ENCODE assay signal across 27 cellular contexts in genomic region chr4:62271107-62271506, GRCh38.
"Had no signal": no experiment of that assay in that cellular context is flagged by ENCODE, and none has a peak within 500 bp of the region (broad histone marks: within the 10 kb centered on the region; RNA-seq: fewer than 3 reads in every experiment).

No MANE protein-coding gene starts in this region.

- H3K27ac Mint-ChIP-seq: naive thymus-derived CD4-positive, alpha-beta T cell; nephron; neural progenitor cell; stimulated activated effector memory CD8-positive, alpha-beta T cell treated with anti-CD3 and anti-CD28 coated beads, Interleukin-12 subunit alpha, Interleukin-12 subunit beta, amount 100 ng/mL, for 72 hours; stimulated activated naive B cell treated with anti-CD40 and anti-IgM and Interleukin-4, amounts not matched to agents 10 μg/mL and 1 μg/mL and 100 μg/mL, for 72 hours; stimulated activated naive CD8-positive, alpha-beta T cell treated with anti-CD3 and anti-CD28 coated beads, Interleukin-15, amount 100 ng/mL, for 72 hours; type B pancreatic cell had no signal

- H3K4me1 Mint-ChIP-seq: naive thymus-derived CD4-positive, alpha-beta T cell; natural killer cell; nephron; stimulated activated effector memory CD8-positive, alpha-beta T cell treated with anti-CD3 and anti-CD28 coated beads, Interleukin-12 subunit alpha, Interleukin-12 subunit beta, amount 100 ng/mL, for 72 hours; stimulated activated naive B cell treated with anti-CD40 and anti-IgM and Interleukin-4, amounts not matched to agents 10 μg/mL and 1 μg/mL and 100 μg/mL, for 72 hours; stimulated activated naive CD8-positive, alpha-beta T cell treated with anti-CD3 and anti-CD28 coated beads, Interleukin-15, amount 100 ng/mL, for 72 hours had no signal

- H3K36me3 Mint-ChIP-seq: naive thymus-derived CD4-positive, alpha-beta T cell; natural killer cell; neural progenitor cell; stimulated activated effector memory CD8-positive, alpha-beta T cell treated with anti-CD3 and anti-CD28 coated beads, Interleukin-12 subunit alpha, Interleukin-12 subunit beta, amount 100 ng/mL, for 72 hours; stimulated activated naive B cell treated with anti-CD40 and anti-IgM and Interleukin-4, amounts not matched to agents 10 μg/mL and 1 μg/mL and 100 μg/mL, for 72 hours; type B pancreatic cell had no signal

- H3K9me3 Mint-ChIP-seq: nephron, neural progenitor cell, type B pancreatic cell had no signal

- H3K4me1 ChIP-seq: pancreas, prostate gland, right lobe of liver, sigmoid colon, suprapubic skin, testis, tibial artery, transverse colon, upper lobe of right lung, uterus had no signal

- H3K27ac ChIP-seq: neural progenitor cell, neutrophil, pancreas, prostate gland, right lobe of liver, sigmoid colon, suprapubic skin, testis, tibial artery, transverse colon, upper lobe of right lung, uterus had no signal

- H3K9me3 ChIP-seq: neutrophil, pancreas, prostate gland, right lobe of liver, sigmoid colon, suprapubic skin, testis, tibial artery, transverse colon, upper lobe of right lung, uterus had no signal

- ATAC-seq: naive thymus-derived CD4-positive, alpha-beta T cell; pancreas; right lobe of liver; stimulated activated effector memory CD8-positive, alpha-beta T cell treated with anti-CD3 and anti-CD28 coated beads, Interleukin-12 subunit alpha, Interleukin-12 subunit beta, amount 100 ng/mL, for 72 hours; stimulated activated naive B cell treated with anti-CD40 and anti-IgM and Interleukin-4, amounts not matched to agents 10 μg/mL and 1 μg/mL and 100 μg/mL, for 72 hours; stimulated activated naive CD8-positive, alpha-beta T cell treated with anti-CD3 and anti-CD28 coated beads, Interleukin-15, amount 100 ng/mL, for 72 hours; stimulated activated naive CD8-positive, alpha-beta T cell treated with anti-CD3 and anti-CD28 coated beads, Interleukin-15, Interleukin-2, amounts not matched to agents 100 U/mL and 50 U/mL, for 24 hours; upper lobe of right lung had no signal

- H3K4me3 Mint-ChIP-seq: naive thymus-derived CD4-positive, alpha-beta T cell; natural killer cell; nephron; neural progenitor cell; stimulated activated effector memory CD8-positive, alpha-beta T cell treated with anti-CD3 and anti-CD28 coated beads, Interleukin-12 subunit alpha, Interleukin-12 subunit beta, amount 100 ng/mL, for 72 hours; stimulated activated naive B cell treated with anti-CD40 and anti-IgM and Interleukin-4, amounts not matched to agents 10 μg/mL and 1 μg/mL and 100 μg/mL, for 72 hours; stimulated activated naive CD8-positive, alpha-beta T cell treated with anti-CD3 and anti-CD28 coated beads, Interleukin-15, amount 100 ng/mL, for 72 hours; type B pancreatic cell had no signal

- DNase-seq: naive thymus-derived CD4-positive, alpha-beta T cell; natural killer cell; nucleus accumbens; pancreas; right lobe of liver; sigmoid colon; small intestine; stimulated activated CD4-positive, alpha-beta T cell treated with anti-CD3 and anti-CD28 coated beads, Interleukin-15, amount 100 ng/mL, for 24 hours; stimulated activated CD4-positive, alpha-beta T cell treated with anti-CD3 and anti-CD28 coated beads, Interleukin-2, amount 100 ng/mL, for 24 hours; stimulated activated CD4-positive, alpha-beta T cell treated with anti-CD3 and anti-CD28 coated beads, Interleukin-2, amount 100 ng/mL, for 48 hours; stimulated activated CD4-positive, alpha-beta T cell treated with anti-CD3 and anti-CD28 coated beads, Interleukin-4, amount 100 ng/mL, for 24 hours; stimulated activated naive B cell treated with anti-CD40 and anti-IgM and Interleukin-4, amounts not matched to agents 10 μg/mL and 1 μg/mL and 100 μg/mL, for 72 hours; stimulated activated naive CD8-positive, alpha-beta T cell treated with anti-CD3 and anti-CD28 coated beads, Interleukin-15, amount 100 ng/mL, for 72 hours; stimulated activated naive CD8-positive, alpha-beta T cell treated with anti-CD3 and anti-CD28 coated beads, Interleukin-15, Interleukin-2, amounts not matched to agents 100 U/mL and 50 U/mL, for 24 hours; substantia nigra; testis; tibial artery; transverse colon; upper lobe of right lung; uterus had no signal

- H3K4me3 ChIP-seq: neural progenitor cell, pancreas, prostate gland, right lobe of liver, sigmoid colon, suprapubic skin, testis, tibial artery, transverse colon, upper lobe of right lung, uterus had no signal

- H3K27me3 Mint-ChIP-seq: naive thymus-derived CD4-positive, alpha-beta T cell; stimulated activated naive B cell treated with anti-CD40 and anti-IgM and Interleukin-4, amounts not matched to agents 10 μg/mL and 1 μg/mL and 100 μg/mL, for 72 hours; stimulated activated naive CD8-positive, alpha-beta T cell treated with anti-CD3 and anti-CD28 coated beads, Interleukin-15, amount 100 ng/mL, for 72 hours; type B pancreatic cell had no signal

- H3K27me3 ChIP-seq: neural progenitor cell, neutrophil, pancreas, right lobe of liver, sigmoid colon, suprapubic skin, testis, tibial artery, transverse colon, upper lobe of right lung, uterus had no signal
